ENCODE assay signal across 2 cellular contexts in the genomic region with DNA sequence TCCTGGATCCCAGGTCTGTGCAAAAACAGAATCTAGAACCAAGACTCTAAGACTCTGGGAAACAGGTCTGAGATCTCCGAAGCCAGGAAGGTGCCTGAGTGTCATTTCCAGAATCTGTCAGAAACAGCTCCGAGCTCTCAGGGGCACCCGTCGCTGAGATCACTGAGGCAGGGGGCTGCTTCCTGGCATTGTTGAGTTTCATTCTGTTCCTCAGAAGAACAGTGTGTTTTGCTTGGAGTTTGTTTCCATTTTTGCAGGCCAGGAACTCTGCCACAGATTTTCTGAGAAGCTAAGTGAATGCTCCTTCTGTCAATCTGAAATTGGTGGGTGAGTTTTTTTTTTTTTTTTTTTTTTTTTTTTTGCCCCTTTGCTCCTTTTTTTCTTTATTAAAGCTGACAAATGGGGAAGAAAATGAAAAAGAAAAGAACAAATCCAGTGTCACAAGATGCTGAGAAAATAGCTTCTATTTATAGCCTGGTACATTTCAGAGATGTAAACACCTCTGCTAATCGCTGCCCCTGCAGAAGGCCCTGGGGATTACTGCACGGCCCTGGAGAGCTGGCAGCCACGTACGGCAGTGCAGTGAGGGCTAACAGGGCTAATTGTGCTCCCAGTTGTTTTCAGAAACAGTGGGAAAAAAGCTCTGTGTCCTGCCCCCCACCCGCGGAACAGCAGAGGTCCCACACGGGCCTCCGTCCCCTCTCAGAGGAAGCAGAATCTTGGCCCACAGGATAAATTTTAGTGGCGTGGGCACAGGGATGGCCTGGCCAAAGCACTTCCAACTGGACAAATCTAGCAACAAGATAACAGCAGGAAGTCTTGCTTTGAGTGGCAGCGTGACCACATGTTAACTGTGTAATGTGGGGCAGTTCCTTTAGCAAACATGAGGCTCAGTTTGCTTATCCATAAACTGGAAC.
TF ChIP-seq lines count a peak whose summit lies in the region.

No MANE protein-coding gene starts in this region.

TF ChIP-seq in SK-N-SH treated with all-trans-retinoic acid at 6 μM for 48 hours, 23 proteins besides CTCF, POLR2A, EP300 and RAD21 (continued from another document):
- no peak for TF ChIP-seq ZNF70 (CRISPR knock-in tag; IDR thresholded peaks at IDR 0.05)
- no peak for TF ChIP-seq TCF4 (CRISPR knock-in tag; IDR thresholded peaks at IDR 0.05; ENCODE audit: borderline replicate concordance)

TF ChIP-seq in SK-N-SH, 30 proteins besides CTCF, POLR2A, EP300 and RAD21 (continued from another document):
- TF ChIP-seq, protein P1, sequence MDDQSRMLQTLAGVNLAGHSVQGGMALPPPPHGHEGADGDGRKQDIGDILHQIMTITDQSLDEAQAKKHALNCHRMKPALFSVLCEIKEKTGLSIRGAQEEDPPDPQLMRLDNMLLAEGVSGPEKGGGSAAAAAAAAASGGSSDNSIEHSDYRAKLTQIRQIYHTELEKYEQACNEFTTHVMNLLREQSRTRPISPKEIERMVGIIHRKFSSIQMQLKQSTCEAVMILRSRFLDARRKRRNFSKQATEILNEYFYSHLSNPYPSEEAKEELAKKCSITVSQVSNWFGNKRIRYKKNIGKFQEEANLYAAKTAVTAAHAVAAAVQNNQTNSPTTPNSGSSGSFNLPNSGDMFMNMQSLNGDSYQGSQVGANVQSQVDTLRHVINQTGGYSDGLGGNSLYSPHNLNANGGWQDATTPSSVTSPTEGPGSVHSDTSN (IDR thresholded peaks at IDR 0.05), result no peak
